In genomic region chr14:33938131-33938949, GRCh38 we compare ENCODE assay signal across 8 cellular contexts. TPM values are rescaled to one million over a fixed set of nuclear protein-coding genes. Genes with fewer than 3 reads are reported as not detected.
A peak's percentile ranks its signal among the peaks of the same experiment; 100 is the strongest.
DNase-seq lines count a peak whose midpoint lies in the region; ATAC-seq and TF ChIP-seq lines count a peak whose summit lies in the region.

No MANE protein-coding gene starts in this region.

- H3K9me3 ChIP-seq in ectodermal cell (ENCODE audit: control insufficient read depth, low read length) (no peaks in the 10 kb centered on the region), mucosa of rectum (ENCODE audit: control insufficient read depth in 2 of 2, low read length in 2 of 2) (no peaks in the 10 kb centered on the region)

- no peaks in the 10 kb centered on the region for H3K4me1 Mint-ChIP-seq in CD14-positive monocyte

- H3K27ac Mint-ChIP-seq in CD14-positive monocyte = no peak overlapping the region

- no peaks in the 10 kb centered on the region for H3K36me3 Mint-ChIP-seq in CD14-positive monocyte

- peaks cover 0 to 1% (median 0%) of the 10 kb centered on the region in 7 donors for H3K9me3 Mint-ChIP-seq in CD14-positive monocyte

- H3K4me1 ChIP-seq in ectodermal cell (ENCODE audit: control insufficient read depth, insufficient read depth, low read length) (peaks cover 58% of the 10 kb centered on the region), mucosa of rectum (ENCODE audit: control insufficient read depth in 2 of 2, insufficient read depth in 2 of 2, low read length in 2 of 2) (peaks cover 21 to 29% of the 10 kb centered on the region in 2 donors)

- no peaks in the 10 kb centered on the region for H3K27me3 ChIP-seq in ectodermal cell (ENCODE audit: control insufficient read depth, insufficient read depth, low read length, poor library complexity, severe bottlenecking)
- no peaks in the 10 kb centered on the region for H3K27me3 ChIP-seq in mucosa of rectum (ENCODE audit: control insufficient read depth in 2 of 2, insufficient read depth in 2 of 2, low read length in 2 of 2)

- H3K4me3 Mint-ChIP-seq in CD14-positive monocyte = peak overlapping the region in 1 of 2 donors; percentile 36

- peaks cover 2 to 9% (median 7%) of the 10 kb centered on the region in 3 donors for H3K27me3 Mint-ChIP-seq in CD14-positive monocyte (ENCODE audit: low read depth in 3 of 3)

- H3K36me3 ChIP-seq in ectodermal cell (ENCODE audit: control insufficient read depth, insufficient read depth, low read length) (no peaks in the 10 kb centered on the region), mucosa of rectum (ENCODE audit: control insufficient read depth in 2 of 2, insufficient read depth in 2 of 2, low read length in 2 of 2) (no peaks in the 10 kb centered on the region)

- DNase-seq in NCI-H526 treated with DMSO at 0.1 percent for 48 hours (lab: John Stamatoyannopoulos, UW) (peak; percentile 67), OCI-M2 (lab: John Stamatoyannopoulos, UW; ENCODE audit: unreplicated experiment) (no peak), 8988T (no peak), AML-193 (lab: John Stamatoyannopoulos, UW) (no peak), CD14-positive monocyte (ENCODE audit: low spot score) (no peak)

- H3K27ac ChIP-seq in ectodermal cell (ENCODE audit: insufficient read depth, low read depth, low read length, poor library complexity, severe bottlenecking) (peak overlapping the region; percentile 83), mucosa of rectum (ENCODE audit: low read depth in 2 of 2, low read length in 2 of 2) (peak overlapping the region; percentile 71 to 78)

- intact Hi-C loops in CD14-positive monocyte (cut with micrococcal nuclease) = no loop called here

- peak; percentile 53 for ATAC-seq in HG02610 (IDR thresholded peaks at IDR 0.05; ENCODE audit: unreplicated experiment)

- WGBS in ectodermal cell, 2 experiments = 16% methylated on average over 20 of the region's 20 CpGs

- no peak for TF ChIP-seq CTCF in CD14-positive monocyte (IDR thresholded peaks at IDR 0.05)

- H3K9ac ChIP-seq in mucosa of rectum (ENCODE audit: low read depth in 1 of 2, low read length in 2 of 2) = peak overlapping the region in 1 of 2 donors; percentile 49

- no peak overlapping the region for H3K4me3 ChIP-seq in ectodermal cell (ENCODE audit: insufficient read depth, low read depth, low read length)
- H3K4me3 ChIP-seq in mucosa of rectum (ENCODE audit: low read length in 2 of 2) = peak overlapping the region; percentile 58

RNA-seq across cellular contexts. Expression of gene EGLN3, which starts 12.5 kb away (rescaled TPM):
- 60.2 TPM for polyA plus RNA-seq in ectodermal cell (2013, experiment 1 of 4)
- 100 TPM for polyA plus RNA-seq in ectodermal cell (2013, experiment 2 of 4)
- 57.0 TPM for polyA plus RNA-seq in ectodermal cell (2013, experiment 3 of 4)
- 74.9 TPM for polyA plus RNA-seq in ectodermal cell (2013, experiment 4 of 4)
- under 1 TPM in 1 of 2 donors, not detected in 1; 0.06 TPM for polyA plus RNA-seq in CD14-positive monocyte
